8 cellular contexts compared by ENCODE assay signal in the genomic region with DNA sequence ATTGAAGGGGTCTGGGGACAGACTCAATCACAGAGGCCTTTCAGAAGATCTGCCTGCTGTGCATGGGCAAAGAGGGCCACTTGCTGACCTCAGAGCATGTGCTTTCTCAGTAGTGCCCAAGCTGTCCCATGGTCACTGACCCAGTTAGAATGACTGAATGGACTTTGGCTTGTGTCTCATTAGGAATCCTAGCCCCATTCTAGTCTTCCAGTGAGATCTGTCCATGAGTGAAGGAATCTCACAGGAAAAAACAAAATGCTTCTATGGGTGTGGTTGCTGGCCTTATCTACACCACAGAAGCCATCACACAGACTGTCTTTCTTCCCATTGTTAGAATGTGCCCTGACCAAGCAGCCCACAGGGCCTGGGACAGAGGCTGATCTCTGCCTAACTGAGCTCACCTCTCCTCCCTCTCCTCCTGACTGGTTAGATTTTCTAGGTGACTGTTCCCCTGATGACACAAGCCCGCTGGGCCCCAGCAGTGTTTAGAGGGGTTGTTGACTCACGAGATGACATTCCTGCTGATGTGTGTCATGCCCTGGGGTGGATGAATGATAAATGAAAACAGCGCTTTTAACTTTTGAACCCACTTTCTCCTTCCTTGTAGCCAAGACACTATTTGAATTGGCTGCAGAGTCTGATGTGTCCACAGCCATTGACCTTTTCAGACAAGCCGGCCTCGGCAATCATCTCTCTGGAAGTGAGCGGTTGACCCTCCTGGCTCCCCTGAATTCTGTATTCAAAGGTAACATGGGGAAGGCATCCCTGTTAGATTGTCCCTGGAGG. TPM values are rescaled to one million over a fixed set of nuclear protein-coding genes. Genes with fewer than 3 reads are reported as not detected.
DNase-seq lines count a peak whose midpoint lies in the region; TF ChIP-seq lines count a peak whose summit lies in the region.

No MANE protein-coding gene starts in this region.

- H3K27me3 ChIP-seq in Peyer's patch: no peaks in the 10 kb centered on the region

- no peak for TF ChIP-seq CTCF in Peyer's patch (IDR thresholded peaks at IDR 0.05)

- peaks cover 0 to 6% (median 0%) of the 10 kb centered on the region in 3 donors for H3K36me3 ChIP-seq in Peyer's patch

- H3K4me3 ChIP-seq in Peyer's patch: no peak overlapping the region

- DNase-seq in COLO829 (ENCODE audit: low spot score): peak; percentile 45
- DNase-seq in Peyer's patch: peak in 1 of 3 donors; percentile 53
- DNase-seq in fibroblast of gingiva (ENCODE audit: low read depth): peak; percentile 86
- DNase-seq in non-pigmented ciliary epithelial cell (ENCODE audit: low read depth): peak; percentile 96
- DNase-seq in activated gamma-delta T cell treated with Interleukin-2 at 50 U/mL for 16 hours: no peak
- DNase-seq in activated CD4-positive, alpha-beta T cell treated with anti-CD3 and anti-CD28 coated beads, Interleukin-2, amount 50 U/mL, for 4 hours: no peak
- no peak for DNase-seq in KG1 (lab: John Stamatoyannopoulos, UW)
- DNase-seq in NCI-H524 (lab: John Stamatoyannopoulos, UW): no peak

- peaks cover 0 to 37% (median 0%) of the 10 kb centered on the region in 4 donors for H3K4me1 ChIP-seq in Peyer's patch

- H3K27ac ChIP-seq in Peyer's patch: peak overlapping the region in 3 of 4 donors; percentile 7 to 67 (median 62)

- TF ChIP-seq POLR2A in Peyer's patch (IDR thresholded peaks at IDR 0.05): no peak

- H3K9me3 ChIP-seq in Peyer's patch: no peaks in the 10 kb centered on the region

RNA-seq across cellular contexts. Expression of a gene that starts 24.7 kb away (rescaled TPM):
- total RNA-seq in Peyer's patch: 10 to 100 TPM; 17.5 to 56.9 (median 26.3) TPM

Comparison
In these comparisons a context has a peak if more than half of its experiments do, and no peak if none do; other contexts are left out.
1. DNase-seq: peak in COLO829 (single experiment), fibroblast of gingiva (single experiment) and non-pigmented ciliary epithelial cell (single experiment); none in activated gamma-delta T cell treated with Interleukin-2 at 50 U/mL for 16 hours (single experiment), activated CD4-positive, alpha-beta T cell treated with anti-CD3 and anti-CD28 coated beads, Interleukin-2, amount 50 U/mL, for 4 hours (0 of 2), KG1 (single experiment) and NCI-H524 (0 of 2).